In the genomic region with DNA sequence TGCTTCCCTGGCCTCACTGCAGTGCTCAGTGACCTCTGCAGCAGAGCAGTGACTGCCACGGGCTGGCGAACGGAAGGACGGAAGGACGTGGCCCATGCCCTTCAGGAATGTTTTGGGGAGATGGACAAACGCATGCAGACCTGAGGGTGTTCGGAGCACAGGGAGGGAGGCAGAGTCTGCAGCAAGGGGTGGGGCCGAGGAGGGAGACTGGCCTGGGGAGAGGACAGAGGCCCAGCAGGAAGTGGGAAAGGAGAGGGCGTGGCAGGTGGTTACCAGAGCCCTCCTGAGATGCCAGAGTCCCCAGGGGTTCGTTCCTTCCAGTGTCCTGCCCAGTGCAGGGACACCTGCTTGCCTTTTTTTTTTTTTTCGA, we compare ENCODE assay signal across 9 cellular contexts. TPM values are rescaled to one million over a fixed set of nuclear protein-coding genes. Genes with fewer than 3 reads are reported as not detected.
A peak's percentile ranks its signal among the peaks of the same experiment; 100 is the strongest.
DNase-seq lines count a peak whose midpoint lies in the region; ATAC-seq and TF ChIP-seq lines count a peak whose summit lies in the region.
"Had no signal": no experiment of that assay in that cellular context is flagged by ENCODE, and none has a peak within 500 bp of the region (broad histone marks: within the 10 kb centered on the region; RNA-seq: fewer than 3 reads in every experiment).

No MANE protein-coding gene starts in this region.

- TF ChIP-seq CTCF in HCT116 (IDR thresholded peaks at IDR 0.05 in 2 of 3, conservative IDR thresholded peaks at IDR 0.05 in 1 of 3; ENCODE audit: borderline replicate concordance in 1 of 3, insufficient read depth in 1 of 3, low read depth in 2 of 3, low read length in 2 of 3) (no peak), lower leg skin (IDR thresholded peaks at IDR 0.05) (no peak)

- no peaks in the 10 kb centered on the region for H3K27me3 ChIP-seq in HCT116 (ENCODE audit: insufficient read depth, low read length)
- H3K27me3 ChIP-seq in rectal smooth muscle tissue (ENCODE audit: control insufficient read depth, insufficient read depth, low read length), result no peaks in the 10 kb centered on the region

- POLR2A ChIA-PET in HCT116 (lab: Charles Lee) (interaction anchor here (1.5 to 2.7 kb wide), 2 partner anchors 21 to 33 kb away, joined by 3 to 13 read pairs; partner anchors contain the start of genes TTC19 and ZSWIM7), HEK293T (lab: Yijun Ruan, JAX) (interaction anchor here (0.9 to 3.1 kb wide), 2 partner anchors 23 to 32 kb away, joined by 3 to 17 read pairs; partner anchors contain the start of genes TTC19 and ZSWIM7)

- peaks cover 0 to 32% of the 10 kb centered on the region in 2 experiments; a peak in 1 of 4 replicates for H3K36me3 ChIP-seq in HCT116 (ENCODE audit: control insufficient read depth in 1 of 2, insufficient read depth in 2 of 2, low read length in 2 of 2)
- H3K36me3 ChIP-seq in rectal smooth muscle tissue (ENCODE audit: control insufficient read depth, insufficient read depth, low read length), result no peaks in the 10 kb centered on the region

- H3K4me2 ChIP-seq in HCT116 (ENCODE audit: low read length), result peak overlapping the region; percentile 80

- peak overlapping the region; percentile 63 for H3K9ac ChIP-seq in HCT116 (ENCODE audit: low read length)
- H3K9ac ChIP-seq in rectal smooth muscle tissue (ENCODE audit: low read length), result no peak overlapping the region

- peaks cover 68 to 95% of the 10 kb centered on the region in 2 experiments for H3K4me1 ChIP-seq in HCT116 (ENCODE audit: control insufficient read depth in 1 of 2, insufficient read depth in 2 of 2, low read length in 2 of 2)
- H3K4me1 ChIP-seq in rectal smooth muscle tissue (ENCODE audit: control insufficient read depth, insufficient read depth, low read length), result no peaks in the 10 kb centered on the region

- DNase-seq in HCT116 (ENCODE audit: low read depth, low spot score), result no peak
- peak; percentile 73 for DNase-seq in SHP77 treated with DMSO at 0.1 percent for 48 hours (lab: John Stamatoyannopoulos, UW)
- DNase-seq in left ventricle myocardium superior, result no peak
- no peak for DNase-seq in HEK293T (ENCODE audit: extremely low spot score)
- no peak for DNase-seq in lower leg skin (ENCODE audit: low spot score in 2 of 2)
- DNase-seq in activated CD4-positive, alpha-beta T cell treated with anti-CD3 and anti-CD28 coated beads, Interleukin-2, amount 50 U/mL, for 48 hours, result no peak

- intact Hi-C loops in HCT116 (cut with micrococcal nuclease), result no loop called here
- intact Hi-C loops in left ventricle myocardium superior (cut with micrococcal nuclease), result no loop called here
- intact Hi-C loops in lower leg skin (cut with DNase I; ENCODE audit: low total_unique reads), result no loop called here

- peaks cover 99% of the 10 kb centered on the region for H3K79me2 ChIP-seq in HCT116 (ENCODE audit: insufficient read depth, low read length)

- 39 to 45% methylated on average over 11 of the region's 11 CpGs for WGBS in lower leg skin, 2 donors

- H3K9me3 ChIP-seq in HCT116 (ENCODE audit: control insufficient read depth in 1 of 2, insufficient read depth in 1 of 2, low read depth in 1 of 2, low read length in 2 of 2), result no peaks in the 10 kb centered on the region

- TF ChIP-seq POLR2A in HCT116 (IDR thresholded peaks at IDR 0.05; ENCODE audit: borderline replicate concordance, extremely low read depth, insufficient read depth, insufficient read length), result no peak
- TF ChIP-seq POLR2A in lower leg skin (IDR thresholded peaks at IDR 0.05), result no peak

- no peaks in the 10 kb centered on the region for H4K20me1 ChIP-seq in HCT116 (ENCODE audit: insufficient read depth)

- CTCF ChIA-PET in HCT116 (lab: Charles Lee) (interaction anchor here (1.2 kb wide), 1 partner anchor 22 kb away, joined by 4 read pairs; no protein-coding TSS in a partner anchor), HEK293T (lab: Yijun Ruan, JAX) (interaction anchor here (1.1 to 3.4 kb wide), 2 partner anchors 22 to 32 kb away, joined by 5 to 14 read pairs; partner anchors contain the start of gene ADORA2B)

- no TSS peak for BruUV-seq in HCT116 (replicated peaks; lab: Mats Ljungman, UMichigan)

- no peaks in the 10 kb centered on the region for H3K9me2 ChIP-seq in HCT116 (ENCODE audit: insufficient read depth)

- ATAC-seq in HCT116 (peak; percentile 48), left ventricle myocardium superior (peak; percentile 52), GM19395 (IDR thresholded peaks at IDR 0.05; ENCODE audit: unreplicated experiment) (no peak)
- ATAC-seq: activated T-helper 17 cell treated with anti-CD3 and anti-CD28 coated beads, Interleukin-2, amount 50 U/mL, for 72 hours had no signal

- H3K4me3 ChIP-seq in HCT116 (replicated peaks in 1 of 2; ENCODE audit: low read depth in 1 of 2, low read length in 2 of 2) (peak overlapping the region in 1 of 2 experiments; percentile 31; a peak in 1 of 4 replicates), rectal smooth muscle tissue (ENCODE audit: low read length) (peak overlapping the region; percentile 3), lower leg skin (ENCODE audit: low read depth, poor library complexity, severe bottlenecking) (no peak overlapping the region)

- H3K27ac ChIP-seq in HCT116 (ENCODE audit: low read depth, low read length) (peak overlapping the region; percentile 92), rectal smooth muscle tissue (ENCODE audit: low read depth, low read length) (no peak overlapping the region)

- no peak for TF ChIP-seq RAD21 in HCT116 (IDR thresholded peaks at IDR 0.05; ENCODE audit: low read depth)

- RAD21 ChIA-PET in HCT116 (lab: Charles Lee; ENCODE audit: low non-redundant PET in 1 of 2, low total read pairs in 2 of 2, uncharacterized antibody in 2 of 2, unreplicated experiment in 2 of 2), result interaction anchor here in 1 of 2 experiments (0.6 to 0.7 kb wide), 2 partner anchors 14 to 389 kb away, joined by 3 read pairs; no protein-coding TSS in a partner anchor

- H2AFZ ChIP-seq in HCT116 (ENCODE audit: low read depth, low read length, poor library complexity, severe bottlenecking), result no peak overlapping the region

TF ChIP-seq in HCT116, 20 proteins besides CTCF, POLR2A, EP300 and RAD21:
- TF ChIP-seq ELF1 (IDR thresholded peaks at IDR 0.05; ENCODE audit: borderline replicate concordance, low read depth) (no peak), EZH2 (IDR thresholded peaks at IDR 0.05) (no peak), ZFX (IDR thresholded peaks at IDR 0.05) (no peak), FOSL1 (IDR thresholded peaks at IDR 0.05; ENCODE audit: low read depth) (no peak), YY1 (IDR thresholded peaks at IDR 0.05; ENCODE audit: extremely low read depth, insufficient replicate concordance, low read depth, low read length) (no peak)
- TF ChIP-seq, protein P1, sequence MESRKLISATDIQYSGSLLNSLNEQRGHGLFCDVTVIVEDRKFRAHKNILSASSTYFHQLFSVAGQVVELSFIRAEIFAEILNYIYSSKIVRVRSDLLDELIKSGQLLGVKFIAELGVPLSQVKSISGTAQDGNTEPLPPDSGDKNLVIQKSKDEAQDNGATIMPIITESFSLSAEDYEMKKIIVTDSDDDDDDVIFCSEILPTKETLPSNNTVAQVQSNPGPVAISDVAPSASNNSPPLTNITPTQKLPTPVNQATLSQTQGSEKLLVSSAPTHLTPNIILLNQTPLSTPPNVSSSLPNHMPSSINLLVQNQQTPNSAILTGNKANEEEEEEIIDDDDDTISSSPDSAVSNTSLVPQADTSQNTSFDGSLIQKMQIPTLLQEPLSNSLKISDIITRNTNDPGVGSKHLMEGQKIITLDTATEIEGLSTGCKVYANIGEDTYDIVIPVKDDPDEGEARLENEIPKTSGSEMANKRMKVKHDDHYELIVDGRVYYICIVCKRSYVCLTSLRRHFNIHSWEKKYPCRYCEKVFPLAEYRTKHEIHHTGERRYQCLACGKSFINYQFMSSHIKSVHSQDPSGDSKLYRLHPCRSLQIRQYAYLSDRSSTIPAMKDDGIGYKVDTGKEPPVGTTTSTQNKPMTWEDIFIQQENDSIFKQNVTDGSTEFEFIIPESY (IDR thresholded peaks at IDR 0.05; ENCODE audit: extremely low read depth, insufficient replicate concordance, low read length), result no peak

TF ChIP-seq in HEK293T, 16 proteins besides CTCF, POLR2A, EP300 and RAD21:
- TF ChIP-seq SP1 (IDR thresholded peaks at IDR 0.05) (no peak), FOXM1 (IDR thresholded peaks at IDR 0.05; ENCODE audit: borderline replicate concordance) (no peak), SUZ12 (IDR thresholded peaks at IDR 0.05) (no peak), HDGF (IDR thresholded peaks at IDR 0.05; ENCODE audit: borderline replicate concordance) (no peak), ZNF384 (IDR thresholded peaks at IDR 0.05) (no peak)

RNA-seq across cellular contexts. Expression of gene ADORA2B, which starts 21.9 kb away (rescaled TPM):
- total RNA-seq in HCT116 (2021; ENCODE audit: unreplicated experiment) (47.5 TPM), left ventricle myocardium superior (0.57 TPM), lower leg skin (10 to 100 TPM; 21.2 to 37.0 (median 29.8) TPM)
- 46.0 and 48.3 TPM in 2 replicates for polyA plus RNA-seq in HCT116 (2012)

RNA-seq across cellular contexts. Expression of gene ZSWIM7, which starts 32.6 kb away (rescaled TPM):
- total RNA-seq in HCT116 (2021; ENCODE audit: unreplicated experiment), result 33.5 TPM
- polyA plus RNA-seq in HCT116 (2012), result 29.3 and 36.6 TPM in 2 replicates
- 19.5 TPM for total RNA-seq in left ventricle myocardium superior
- 10 to 100 TPM; 11.1 to 16.5 (median 13.1) TPM for total RNA-seq in lower leg skin

RNA-seq across cellular contexts. Expression of gene TTC19, which starts 32.8 kb away (rescaled TPM):
- 61.3 TPM for total RNA-seq in HCT116 (2021; ENCODE audit: unreplicated experiment)
- polyA plus RNA-seq in HCT116 (2012), result 34.5 and 41.1 TPM in 2 replicates
- 25.1 TPM for total RNA-seq in left ventricle myocardium superior
- 10 to 100 TPM; 56.9 to 81.2 (median 63.3) TPM for total RNA-seq in lower leg skin

Comparison
In these comparisons a context has a peak if more than half of its experiments do, and no peak if none do; other contexts are left out.
1. RNA of gene ADORA2B, which starts 21.9 kb away (total RNA-seq): 47.5 TPM in HCT116 (single experiment) and 21.2 to 37.0 TPM in lower leg skin; 0.57 TPM in left ventricle myocardium superior (single experiment); every median in the first group is over 10 times any median in the second.